ENCODE assay signal across 8 cellular contexts in the genomic region with DNA sequence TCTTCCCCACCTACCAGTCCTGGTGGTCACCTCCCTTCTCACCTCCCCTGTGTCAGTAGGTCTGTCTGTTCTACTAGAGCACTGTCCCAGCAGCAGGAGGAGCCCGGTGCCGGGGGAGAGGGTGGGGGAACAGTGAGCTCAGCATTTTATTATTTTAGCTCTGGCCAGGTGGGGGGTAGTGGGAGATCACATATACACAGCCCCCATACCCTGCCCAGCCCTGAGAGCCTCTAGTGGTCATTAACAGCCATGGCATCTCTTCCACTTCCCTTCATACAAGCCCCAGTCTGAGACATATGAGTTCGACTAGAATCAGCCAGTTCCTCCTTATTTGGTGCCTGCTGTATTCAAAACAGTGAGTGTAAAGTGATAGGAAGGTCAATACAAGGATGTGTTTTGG. TPM values are rescaled to one million over a fixed set of nuclear protein-coding genes. Genes with fewer than 3 reads are reported as not detected.
DNase-seq lines count a peak whose midpoint lies in the region; ATAC-seq and TF ChIP-seq lines count a peak whose summit lies in the region.

A gene (minus strand): TSS at position 72 of the 400 bp plus-strand sequence. CDS start 1,106 bp downstream, outside the sequence.

- in situ Hi-C loops in Panc1 (cut with HindIII; ENCODE audit: low pct_unique_long_range_greater_than_20kb, low sequenced_read_pairs) = no loop called here

- H3K27me3 ChIP-seq in Panc1 (ENCODE audit: control insufficient read depth, insufficient read depth, low read length) (no peaks in the 10 kb centered on the region), fibroblast of lung (ENCODE audit: control insufficient read depth, insufficient read depth, low read length) (no peaks in the 10 kb centered on the region), smooth muscle cell (ENCODE audit: low read depth) (no peaks in the 10 kb centered on the region)

- no peaks in the 10 kb centered on the region for H3K9me3 ChIP-seq in Panc1 (ENCODE audit: control insufficient read depth, insufficient read depth, low read depth, low read length)
- no peaks in the 10 kb centered on the region for H3K9me3 ChIP-seq in fibroblast of lung (ENCODE audit: control insufficient read depth, insufficient read depth, low read depth, low read length)
- H3K9me3 ChIP-seq in smooth muscle cell (replicated peaks; ENCODE audit: low read depth) = no peaks in the 10 kb centered on the region

- H3K4me1 ChIP-seq in Panc1 (ENCODE audit: control insufficient read depth, insufficient read depth, low read length) = no peaks in the 10 kb centered on the region
- no peaks in the 10 kb centered on the region for H3K4me1 ChIP-seq in fibroblast of lung (ENCODE audit: control insufficient read depth, extremely low read depth, insufficient read depth, low read length)
- H3K4me1 ChIP-seq in smooth muscle cell (ENCODE audit: low read depth) = no peaks in the 10 kb centered on the region

- intact Hi-C loops in Panc1 (cut with micrococcal nuclease; ENCODE audit: unreplicated experiment) = no loop called here

- H3K4me2 ChIP-seq in fibroblast of lung (ENCODE audit: extremely low read depth, insufficient read depth, low read length) (no peak within 1 kb of the TSS), smooth muscle cell (no peak within 1 kb of the TSS)

- H3K79me2 ChIP-seq in fibroblast of lung (ENCODE audit: control insufficient read depth, insufficient read depth, low read length) = no peaks in the 10 kb centered on the region
- H3K79me2 ChIP-seq in smooth muscle cell (ENCODE audit: low read depth) = no peaks in the 10 kb centered on the region

- H3K27ac ChIP-seq in Panc1 (ENCODE audit: low read length) (no peak within 1 kb of the TSS), fibroblast of lung (ENCODE audit: insufficient read depth, low read length) (peak within 1 kb of the TSS; percentile 35), smooth muscle cell (ENCODE audit: low read depth) (no peak within 1 kb of the TSS)

- no peaks in the 10 kb centered on the region for H3F3A ChIP-seq in smooth muscle cell (ENCODE audit: low read depth)

- H3K4me3 ChIP-seq in Panc1 (ENCODE audit: low read depth in 2 of 2, low read length in 2 of 2) (no peak within 1 kb of the TSS), fibroblast of lung (replicated peaks in 1 of 4; ENCODE audit: control extremely low read depth in 1 of 4, insufficient read depth in 1 of 4, low read depth in 3 of 4, low read length in 4 of 4) (no peak within 1 kb of the TSS), smooth muscle cell (no peak within 1 kb of the TSS)

- 89% methylated on average over 3 of the region's 3 CpGs for WGBS in smooth muscle cell (ENCODE audit: low lambda C conversion rate)

- DNase-seq in NCI-H2171 treated with DMSO at 0.1 percent for 48 hours (lab: John Stamatoyannopoulos, UW) (peak; percentile 7), NCI-H2171 (lab: John Stamatoyannopoulos, UW) (no peak), Panc1 (ENCODE audit: low read depth, low spot score) (no peak), fibroblast of lung (ENCODE audit: low read depth in 2 of 2) (peak in 1 of 2 donors; percentile 37), smooth muscle cell (lab: John Stamatoyannopoulos, UW; ENCODE audit: unreplicated experiment) (no peak), GF-D8 (lab: John Stamatoyannopoulos, UW) (no peak)

- POLR2A ChIA-PET in Panc1 (lab: Charles Lee) = no interaction called here

- CTCF ChIA-PET in Panc1 (lab: Charles Lee) = interaction anchor here (0.5 kb wide), 1 partner anchor 84 kb away, joined by 5 read pairs; no protein-coding TSS in a partner anchor

- BruUV-seq in Panc1 (replicated peaks; lab: Mats Ljungman, UMichigan) = no TSS peak

- peak; percentile 73; the same call in 1 of the 2 replicates for TF ChIP-seq CTCF in Panc1 (IDR thresholded peaks at IDR 0.05)
- TF ChIP-seq CTCF in fibroblast of lung (conservative IDR thresholded peaks at IDR 0.05 in 1 of 2, IDR thresholded peaks at IDR 0.05 in 1 of 2; ENCODE audit: low read depth in 1 of 2, low read length in 2 of 2) = peak; percentile 64 to 70
- TF ChIP-seq CTCF in smooth muscle cell (IDR thresholded peaks at IDR 0.05; ENCODE audit: borderline replicate concordance, insufficient read depth, poor library complexity, severe bottlenecking) = peak; percentile 33

- H3K9ac ChIP-seq in fibroblast of lung (ENCODE audit: insufficient read depth, low read length) = no peak within 1 kb of the TSS
- H3K9ac ChIP-seq in smooth muscle cell (ENCODE audit: low read depth) = no peak within 1 kb of the TSS

- no peak within 1 kb of the TSS for H2AFZ ChIP-seq in fibroblast of lung (ENCODE audit: low read length)
- no peak within 1 kb of the TSS for H2AFZ ChIP-seq in smooth muscle cell (ENCODE audit: low read depth)

- H3K36me3 ChIP-seq in Panc1 (ENCODE audit: control insufficient read depth, insufficient read depth, low read length) (0 out of 2 replicates have a peak, but pooled peaks cover 3% of the 10 kb centered on the region), fibroblast of lung (ENCODE audit: control insufficient read depth, insufficient read depth, low read length) (peaks cover 15% of the 10 kb centered on the region), smooth muscle cell (ENCODE audit: low read depth) (peaks cover 6% of the 10 kb centered on the region)

- peak; percentile 78 for ATAC-seq in Panc1
- ATAC-seq in HG03045 (IDR thresholded peaks at IDR 0.05; ENCODE audit: unreplicated experiment) = no peak
- no peak for ATAC-seq in HG02852 (IDR thresholded peaks at IDR 0.05; ENCODE audit: unreplicated experiment)

- H4K20me1 ChIP-seq in fibroblast of lung (ENCODE audit: control insufficient read depth, extremely low read depth, insufficient read depth, low read length) (no peaks in the 10 kb centered on the region), smooth muscle cell (ENCODE audit: low read depth) (no peaks in the 10 kb centered on the region)

RNA-seq across cellular contexts. Expression of the gene that starts here (rescaled TPM):
- 0.80 TPM for total RNA-seq in Panc1 (2021; ENCODE audit: unreplicated experiment)
- 0.56 TPM for polyA plus RNA-seq in Panc1 (2012; ENCODE audit: insufficient read length)
- not detected in 2 replicates for total RNA-seq in fibroblast of lung
- polyA plus RNA-seq in fibroblast of lung = 0.41 and 0.53 TPM in 2 replicates
- polyA plus RNA-seq in fibroblast of lung (2012) = 0.37 TPM in 1 of 2 replicates, not detected in the other
- not detected in 2 replicates for polyA minus RNA-seq in fibroblast of lung (ENCODE audit: low replicate concordance)
- total RNA-seq in smooth muscle cell = not detected in 2 replicates
- polyA plus RNA-seq in smooth muscle cell = 0.37 TPM in 1 of 2 replicates, not detected in the other

Comparison
In these comparisons a context has a peak if more than half of its experiments do, and no peak if none do; other contexts are left out.
1. Peak in ATAC-seq in Panc1; RNA of the gene not detected or under 1 TPM.